Comparison of ENCODE assay signal across 12 cellular contexts in the genomic region with DNA sequence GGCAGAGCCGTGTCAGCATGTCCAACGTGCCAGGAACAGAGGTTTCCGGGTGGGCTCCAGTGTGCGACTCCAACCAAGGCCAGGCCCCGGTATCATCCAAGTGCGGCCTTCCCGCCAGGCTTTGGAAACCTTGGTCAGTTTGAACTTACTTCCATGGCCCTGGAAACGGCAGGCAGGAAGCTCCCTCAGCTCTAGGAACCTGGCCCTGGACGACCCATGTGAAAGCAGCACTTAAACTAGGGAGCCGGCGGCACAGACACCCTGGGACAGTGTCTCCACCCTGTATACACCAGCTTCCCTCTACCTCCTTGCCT.
DNase-seq lines count a peak whose midpoint lies in the region; ATAC-seq and TF ChIP-seq lines count a peak whose summit lies in the region.
"Had no signal": no experiment of that assay in that cellular context is flagged by ENCODE, and none has a peak within 500 bp of the region (broad histone marks: within the 10 kb centered on the region; RNA-seq: fewer than 3 reads in every experiment).

No MANE protein-coding gene starts in this region.

- peaks cover 13% of the 10 kb centered on the region for H3K4me1 Mint-ChIP-seq in activated CD8-positive, alpha-beta T cell treated with anti-CD3 and anti-CD28 coated beads for 36 hours (ENCODE audit: low read depth)
- H3K4me1 Mint-ChIP-seq in activated CD8-positive, alpha-beta T cell treated with anti-CD3 and anti-CD28 coated beads, Interleukin-2, amount 10 ng/mL, durations not matched to agents 7 days and 5 days (ENCODE audit: low read depth): peaks cover 20% of the 10 kb centered on the region

- H3K27ac ChIP-seq in cingulate gyrus (ENCODE audit: low read depth, low read length) (peak overlapping the region; percentile 98), muscle layer of duodenum (ENCODE audit: low read length) (peak overlapping the region; percentile 97), temporal lobe (ENCODE audit: low read depth, low read length) (peak overlapping the region; percentile 84)
- H3K27ac ChIP-seq: HL-60 had no signal

- peak overlapping the region; percentile 67 for H3K27ac Mint-ChIP-seq in activated CD8-positive, alpha-beta T cell treated with anti-CD3 and anti-CD28 coated beads for 36 hours
- no peak overlapping the region for H3K27ac Mint-ChIP-seq in activated CD8-positive, alpha-beta T cell treated with anti-CD3 and anti-CD28 coated beads, Interleukin-2, amount 10 ng/mL, durations not matched to agents 7 days and 5 days
- H3K27ac Mint-ChIP-seq: nephron progenitor cell had no signal

- peaks cover 72 to 86% of the 10 kb centered on the region in 2 donors for H3K36me3 ChIP-seq in muscle layer of duodenum (ENCODE audit: control insufficient read depth in 1 of 2, insufficient read depth in 2 of 2, low read length in 2 of 2)

- H3K4me3 Mint-ChIP-seq in activated CD8-positive, alpha-beta T cell treated with anti-CD3 and anti-CD28 coated beads for 36 hours: no peak overlapping the region
- no peak overlapping the region for H3K4me3 Mint-ChIP-seq in activated CD8-positive, alpha-beta T cell treated with anti-CD3 and anti-CD28 coated beads, Interleukin-2, amount 10 ng/mL, durations not matched to agents 7 days and 5 days
- H3K4me3 Mint-ChIP-seq: nephron progenitor cell had no signal

- no peaks in the 10 kb centered on the region for H3K27me3 Mint-ChIP-seq in activated CD8-positive, alpha-beta T cell treated with anti-CD3 and anti-CD28 coated beads for 36 hours
- no peaks in the 10 kb centered on the region for H3K27me3 Mint-ChIP-seq in activated CD8-positive, alpha-beta T cell treated with anti-CD3 and anti-CD28 coated beads, Interleukin-2, amount 10 ng/mL, durations not matched to agents 7 days and 5 days (ENCODE audit: low read depth)

- DNase-seq in activated CD8-positive, alpha-beta T cell treated with anti-CD3 and anti-CD28 coated beads for 36 hours: no peak
- no peak for DNase-seq in activated CD8-positive, alpha-beta T cell treated with anti-CD3 and anti-CD28 coated beads, Interleukin-2, amount 10 ng/mL, durations not matched to agents 7 days and 5 days
- DNase-seq in iPS-NIHi11 (ENCODE audit: low spot score) (no peak), NCI-H1048 (lab: John Stamatoyannopoulos, UW) (no peak)
- DNase-seq: MG63; nephron progenitor cell; stimulated activated naive CD4-positive, alpha-beta T cell treated with Interleukin-2 at 50 U/mL for 16 hours had no signal

- no peaks in the 10 kb centered on the region for H3K27me3 ChIP-seq in muscle layer of duodenum (ENCODE audit: low read depth, low read length)
- H3K27me3 ChIP-seq: MG63 had no signal

- CTCF ChIA-PET in activated CD8-positive, alpha-beta T cell treated with anti-CD3 and anti-CD28 coated beads for 36 hours (lab: Charles Lee): interaction anchor here (2.8 to 7.8 kb wide), 2 partner anchors 21 kb away, joined by 14 to 55 read pairs; no protein-coding TSS in a partner anchor
- CTCF ChIA-PET in activated CD8-positive, alpha-beta T cell treated with anti-CD3 and anti-CD28 coated beads, Interleukin-2, amount 10 ng/mL, durations not matched to agents 7 days and 5 days (lab: Charles Lee): no interaction called here

- intact Hi-C loops in activated CD8-positive, alpha-beta T cell treated with anti-CD3 and anti-CD28 coated beads for 36 hours (cut with micrococcal nuclease): no loop called here

- TF ChIP-seq CTCF in activated CD8-positive, alpha-beta T cell treated with anti-CD3 and anti-CD28 coated beads for 36 hours (IDR thresholded peaks at IDR 0.05): no peak

- H3K4me3 ChIP-seq in muscle layer of duodenum (ENCODE audit: low read depth in 1 of 2, low read length in 2 of 2): peak overlapping the region in 1 of 2 donors; percentile 11
- H3K4me3 ChIP-seq: MG63 had no signal

- peaks cover 75% of the 10 kb centered on the region for H3K36me3 Mint-ChIP-seq in activated CD8-positive, alpha-beta T cell treated with anti-CD3 and anti-CD28 coated beads for 36 hours (ENCODE audit: low read depth)
- H3K36me3 Mint-ChIP-seq in activated CD8-positive, alpha-beta T cell treated with anti-CD3 and anti-CD28 coated beads, Interleukin-2, amount 10 ng/mL, durations not matched to agents 7 days and 5 days (ENCODE audit: low read depth): peaks cover 82% of the 10 kb centered on the region

- ATAC-seq in activated CD8-positive, alpha-beta T cell treated with anti-CD3 and anti-CD28 coated beads for 36 hours: no peak
- no peak for ATAC-seq in activated CD8-positive, alpha-beta T cell treated with anti-CD3 and anti-CD28 coated beads, Interleukin-2, amount 10 ng/mL, durations not matched to agents 7 days and 5 days
- ATAC-seq in GM21528 (IDR thresholded peaks at IDR 0.05; ENCODE audit: low FRiP score, unreplicated experiment): no peak

- POLR2A ChIA-PET in activated CD8-positive, alpha-beta T cell treated with anti-CD3 and anti-CD28 coated beads for 36 hours (lab: Charles Lee): interaction anchor here (0.7 to 44.1 kb wide), 7 partner anchors 9 to 46 kb away, joined by 3 to 1125 read pairs (median 4); a partner anchor contains a TSS
- POLR2A ChIA-PET in activated CD8-positive, alpha-beta T cell treated with anti-CD3 and anti-CD28 coated beads, Interleukin-2, amount 10 ng/mL, durations not matched to agents 7 days and 5 days (lab: Charles Lee): no interaction called here

- peaks cover 37 to 57% of the 10 kb centered on the region in 2 donors for H3K4me1 ChIP-seq in muscle layer of duodenum (ENCODE audit: control insufficient read depth in 1 of 2, insufficient read depth in 2 of 2, low read length in 2 of 2)

- no peaks in the 10 kb centered on the region for H3K9me3 ChIP-seq in muscle layer of duodenum (ENCODE audit: control insufficient read depth in 1 of 2, low read length in 2 of 2)
- H3K9me3 ChIP-seq: MG63 had no signal

- no peaks in the 10 kb centered on the region for H3K9me3 Mint-ChIP-seq in activated CD8-positive, alpha-beta T cell treated with anti-CD3 and anti-CD28 coated beads for 36 hours
- H3K9me3 Mint-ChIP-seq in activated CD8-positive, alpha-beta T cell treated with anti-CD3 and anti-CD28 coated beads, Interleukin-2, amount 10 ng/mL, durations not matched to agents 7 days and 5 days (ENCODE audit: insufficient read depth): no peaks in the 10 kb centered on the region
- H3K9me3 Mint-ChIP-seq: nephron progenitor cell had no signal
